In genomic region chr4:122894802-122895201, GRCh38 we compare ENCODE assay signal across 21 cellular contexts. TPM values are rescaled to one million over a fixed set of nuclear protein-coding genes. Genes with fewer than 3 reads are reported as not detected.
DNase-seq lines count a peak whose midpoint lies in the region; ATAC-seq and TF ChIP-seq lines count a peak whose summit lies in the region.
"Had no signal": no experiment of that assay in that cellular context is flagged by ENCODE, and none has a peak within 500 bp of the region (broad histone marks: within the 10 kb centered on the region; RNA-seq: fewer than 3 reads in every experiment).

No MANE protein-coding gene starts in this region.

- ATAC-seq in HG03571 (IDR thresholded peaks at IDR 0.05; ENCODE audit: unreplicated experiment) (no peak), HG03045 (IDR thresholded peaks at IDR 0.05; ENCODE audit: unreplicated experiment) (no peak)
- ATAC-seq: activated naive CD8-positive, alpha-beta T cell treated with anti-CD3 and anti-CD28 coated beads, Interleukin-2, amount 50 U/mL, for 24 hours; right cardiac atrium had no signal

- DNase-seq in SK-N-SH (peak; percentile 16), dermis blood vessel endothelial cell (peak; percentile 46), mesendoderm (peak; percentile 37), HuH-7 (ENCODE audit: low spot score) (no peak), NOMO-1 treated with dmso at 0.1 percent for 144 hours (lab: John Stamatoyannopoulos, UW; ENCODE audit: unreplicated experiment) (no peak)
- DNase-seq: activated CD8-positive, alpha-beta memory T cell treated with anti-CD3 and anti-CD28 coated beads, Interleukin-2, amount 50 U/mL, for 4 hours; activated effector memory CD4-positive, alpha-beta T cell treated with anti-CD3 and anti-CD28 coated beads, Interleukin-2, amount 50 U/mL, for 16 hours; activated naive CD8-positive, alpha-beta T cell treated with anti-CD3 and anti-CD28 coated beads, Interleukin-2, amount 50 U/mL, for 24 hours; immature natural killer cell; NCI-H1694 treated with DMSO at 0.1 percent for 48 hours; NCI-H774; PC-9; right cardiac atrium; stimulated activated CD4-positive, alpha-beta T cell treated with anti-CD3 and anti-CD28 coated beads, Interleukin-15, amount 100 ng/mL, for 24 hours; stimulated activated CD8-positive, alpha-beta memory T cell treated with anti-CD3 and anti-CD28 coated beads, Interleukin-4, amount 100 ng/mL, for 48 hours had no signal

- TF ChIP-seq RAD21 in SK-N-SH (IDR thresholded peaks at IDR 0.05; ENCODE audit: low read length) = no peak

- H3K4ac ChIP-seq in mesendoderm (ENCODE audit: low read depth, low read length) = no peak overlapping the region

- H3K79me1 ChIP-seq in mesendoderm (ENCODE audit: low read length) = peaks cover 2% of the 10 kb centered on the region

- H3K9me2 ChIP-seq in SK-N-SH = no peaks in the 10 kb centered on the region

- no peaks in the 10 kb centered on the region for H4K20me1 ChIP-seq in SK-N-SH (ENCODE audit: insufficient read depth)
- H4K20me1 ChIP-seq: BLaER1 had no signal

- no peak overlapping the region for H2BK15ac ChIP-seq in mesendoderm (replicated peaks; ENCODE audit: low read depth)

- H2AFZ ChIP-seq in ACC112 (ENCODE audit: low read length, unreplicated experiment) = no peak overlapping the region
- H2AFZ ChIP-seq in SK-N-SH (ENCODE audit: low read depth) = no peak overlapping the region
- H2AFZ ChIP-seq: PC-9 had no signal

- H3K9ac ChIP-seq in SK-N-SH (no peak overlapping the region), mesendoderm (ENCODE audit: low read length) (no peak overlapping the region)
- H3K9ac ChIP-seq: BLaER1, KMS-11 had no signal

- CTCF ChIA-PET in SK-N-SH (lab: Yijun Ruan, JAX) = interaction anchor here (1.6 to 5.8 kb wide), 2 partner anchors 19 to 137 kb away, joined by 6 to 20 read pairs; no protein-coding TSS in a partner anchor

- H3K27me3 ChIP-seq in ACC112 (ENCODE audit: insufficient read depth, low read length) = no peaks in the 10 kb centered on the region
- H3K27me3 ChIP-seq in SK-N-SH (ENCODE audit: insufficient read depth) = no peaks in the 10 kb centered on the region
- no peaks in the 10 kb centered on the region for H3K27me3 ChIP-seq in mesendoderm (ENCODE audit: insufficient read depth, low read length, poor library complexity)
- H3K27me3 ChIP-seq: BLaER1 had no signal

- POLR2A ChIA-PET in SK-N-SH (lab: Yijun Ruan, JAX) = no interaction called here

- peaks cover 68% of the 10 kb centered on the region for H3K4me1 ChIP-seq in ACC112 (ENCODE audit: control insufficient read depth, insufficient read depth, low read length, unreplicated experiment)
- H3K4me1 ChIP-seq in SK-N-SH (ENCODE audit: control insufficient read depth in 1 of 2, insufficient read depth in 2 of 2, low read depth in 1 of 2, low read length in 1 of 2) = peaks cover 3 to 42% of the 10 kb centered on the region in 2 experiments; a peak in 3 of 4 replicates
- H3K4me1 ChIP-seq in mesendoderm (ENCODE audit: control insufficient read depth, low read depth, low read length) = no peaks in the 10 kb centered on the region
- H3K4me1 ChIP-seq: BLaER1 had no signal

- no peak overlapping the region for H2AK5ac ChIP-seq in mesendoderm (ENCODE audit: low read length)

- TF ChIP-seq EP300 in SK-N-SH (IDR thresholded peaks at IDR 0.05; ENCODE audit: borderline replicate concordance in 1 of 2, low read depth in 1 of 2, low read length in 1 of 2) = no peak

- H3K27ac ChIP-seq in ACC112 (ENCODE audit: low read depth, low read length) (peak overlapping the region; percentile 85), SK-N-SH (ENCODE audit: low read depth in 2 of 2, low read length in 1 of 2) (peak overlapping the region in 1 of 2 experiments; percentile 92; a peak in 3 of 4 replicates), mesendoderm (ENCODE audit: low read depth, low read length) (no peak overlapping the region)
- H3K27ac ChIP-seq: BLaER1, KMS-11, PC-9 had no signal

- no peak overlapping the region for H2BK5ac ChIP-seq in mesendoderm (ENCODE audit: low read length)

- H3K9me3 ChIP-seq in SK-N-SH = no peaks in the 10 kb centered on the region
- H3K9me3 ChIP-seq: BLaER1 had no signal

- H3K36me3 ChIP-seq in ACC112 (ENCODE audit: insufficient read depth, low read length) (peaks cover 25% of the 10 kb centered on the region), SK-N-SH (replicated peaks in 1 of 2; ENCODE audit: control insufficient read depth in 1 of 2, insufficient read depth in 2 of 2, low read length in 1 of 2) (peaks cover 42 to 49% of the 10 kb centered on the region in 2 experiments), mesendoderm (ENCODE audit: control insufficient read depth, insufficient read depth, low read length) (no peaks in the 10 kb centered on the region)
- H3K36me3 ChIP-seq: BLaER1 had no signal

- no peak overlapping the region for H2BK120ac ChIP-seq in mesendoderm (ENCODE audit: low read depth, low read length)

- no peak overlapping the region for H3K18ac ChIP-seq in mesendoderm (ENCODE audit: low read length)

- H3F3A ChIP-seq in SK-N-SH (replicated peaks; ENCODE audit: insufficient read depth) = peaks cover 73% of the 10 kb centered on the region

- H3K79me2 ChIP-seq in ACC112 (ENCODE audit: control insufficient read depth, insufficient read depth, low read length, unreplicated experiment) (peaks cover 42% of the 10 kb centered on the region), SK-N-SH (ENCODE audit: insufficient read depth) (peaks cover 77% of the 10 kb centered on the region), mesendoderm (ENCODE audit: control insufficient read depth, insufficient read depth, low read length) (no peaks in the 10 kb centered on the region)

- 86% methylated on average over 3 of the region's 3 CpGs for WGBS in SK-N-SH (ENCODE audit: low lambda C conversion rate)
- WGBS in mesendoderm (ENCODE audit: extremely low coverage, insufficient coverage, low lambda C conversion rate) = no CpG with 5 or more reads among the region's 3 CpGs

- 0 out of 2 replicates have a peak, but pooled peaks have one; percentile 12 for TF ChIP-seq CTCF in SK-N-SH (IDR thresholded peaks at IDR 0.05)

- H4K8ac ChIP-seq in mesendoderm (ENCODE audit: low read depth, low read length) = no peak overlapping the region

- no peak overlapping the region for H3K4me3 ChIP-seq in ACC112 (ENCODE audit: low read depth, low read length)
- no peak overlapping the region for H3K4me3 ChIP-seq in SK-N-SH (ENCODE audit: low read depth in 2 of 2, low read length in 1 of 2)
- H3K4me3 ChIP-seq in mesendoderm (ENCODE audit: low read length) = no peak overlapping the region
- H3K4me3 ChIP-seq: BLaER1, lung, PC-9 had no signal

- H3K56ac ChIP-seq in mesendoderm (ENCODE audit: low read length) = no peak overlapping the region

- H3K4me2 ChIP-seq in SK-N-SH (no peak overlapping the region), mesendoderm (ENCODE audit: low read length) (no peak overlapping the region)
- H3K4me2 ChIP-seq: BLaER1, KMS-11, PC-9 had no signal

- no peak overlapping the region for H3K23ac ChIP-seq in mesendoderm (ENCODE audit: low read length)

- no peak overlapping the region for H4K5ac ChIP-seq in mesendoderm (ENCODE audit: low read length)

TF ChIP-seq in SK-N-SH, 30 proteins besides CTCF, POLR2A, EP300 and RAD21:
- TF ChIP-seq RCOR1 (IDR thresholded peaks at IDR 0.05; ENCODE audit: low read length) = no peak
- TF ChIP-seq MXI1 (IDR thresholded peaks at IDR 0.05; ENCODE audit: low read depth, low read length) = no peak
- TF ChIP-seq TCF12 (IDR thresholded peaks at IDR 0.05) = no peak
- no peak for TF ChIP-seq IRF3 (IDR thresholded peaks at IDR 0.05; ENCODE audit: low read depth, low read length)
- no peak for TF ChIP-seq PBX3 (IDR thresholded peaks at IDR 0.05)

RNA-seq across cellular contexts. Expression of gene NUDT6, which starts 27.6 kb away (rescaled TPM):
- polyA plus RNA-seq in SK-N-SH (2012; rRNA removed) = 10.1 and 10.5 TPM in 2 replicates
- 9.1 and 9.6 TPM in 2 replicates for polyA plus RNA-seq in SK-N-SH (2012; cell fraction: cytosol; rRNA removed)
- 10.1 and 10.4 TPM in 2 replicates for polyA plus RNA-seq in SK-N-SH (2012; cell fraction: nucleus; rRNA removed)
- 7.4 and 10.0 TPM in 2 replicates for total RNA-seq in dermis blood vessel endothelial cell
- 2.1 TPM for polyA plus RNA-seq in mesendoderm (2013, experiment 1 of 2)
- polyA plus RNA-seq in mesendoderm (2013, experiment 2 of 2) = 2.1 TPM

Comparison
In these comparisons a context has a peak if more than half of its experiments do, and no peak if none do; other contexts are left out.
1. DNase-seq: peak in SK-N-SH (single experiment), dermis blood vessel endothelial cell (single experiment) and mesendoderm (single experiment); none in HuH-7 (single experiment) and NOMO-1 treated with dmso at 0.1 percent for 144 hours (single experiment).